In genomic region chr1:228943436-228943835, GRCh38 we compare ENCODE assay signal across 21 cellular contexts.
DNase-seq lines count a peak whose midpoint lies in the region; ATAC-seq and TF ChIP-seq lines count a peak whose summit lies in the region.
"Had no signal": no experiment of that assay in that cellular context is flagged by ENCODE, and none has a peak within 500 bp of the region (broad histone marks: within the 10 kb centered on the region; RNA-seq: fewer than 3 reads in every experiment).

No MANE protein-coding gene starts in this region.

- H2AK9ac ChIP-seq in IMR-90 (replicated peaks; ENCODE audit: low read depth, low read length, poor library complexity): peak overlapping the region; percentile 19

- WGBS in heart right ventricle, 2 donors: 94 to 99% methylated on average over 4 of the region's 4 CpGs
- WGBS in IMR-90 (ENCODE audit: extremely low coverage in 2 of 2, insufficient read length in 1 of 2), 2 experiments: no CpG with 5 or more reads among the region's 4 CpGs
- no CpG with 5 or more reads among the region's 4 CpGs for WGBS in neuronal stem cell (ENCODE audit: extremely low coverage in 2 of 2, insufficient read length in 2 of 2, insufficient replicate concordance in 1 of 2), 2 donors

- no peak for TF ChIP-seq CTCF in right atrium auricular region (IDR thresholded peaks at IDR 0.05)
- no peak for TF ChIP-seq CTCF in heart right ventricle (IDR thresholded peaks at IDR 0.05)
- TF ChIP-seq CTCF in IMR-90 (conservative IDR thresholded peaks at IDR 0.05; ENCODE audit: low read depth, low read length): no peak
- TF ChIP-seq CTCF in Peyer's patch (IDR thresholded peaks at IDR 0.05): no peak

- no peak for TF ChIP-seq RAD21 in IMR-90 (IDR thresholded peaks at IDR 0.05; ENCODE audit: low read length)

- no peak overlapping the region for H3K23ac ChIP-seq in IMR-90 (ENCODE audit: low read depth, low read length)
- H3K23ac ChIP-seq in neuronal stem cell (ENCODE audit: low read depth, low read length, poor library complexity): no peak overlapping the region

- H3K4me3 ChIP-seq in right atrium auricular region (no peak overlapping the region), heart right ventricle (no peak overlapping the region), IMR-90 (ENCODE audit: insufficient read depth, low read depth, low read length) (no peak overlapping the region), neuronal stem cell (ENCODE audit: low read length in 2 of 2) (no peak overlapping the region), Peyer's patch (no peak overlapping the region)
- H3K4me3 ChIP-seq: A549; BLaER1 treated with 17β-estradiol and CSF1 and Interleukin-3, amounts not matched to agents 10 nM and 100 nM; GM23338 had no signal

- H3K4me3 Mint-ChIP-seq in T-cell: no peak overlapping the region
- H3K4me3 Mint-ChIP-seq: CD4-positive, alpha-beta memory T cell; GM23338; H9 had no signal

- H2BK5ac ChIP-seq in IMR-90 (ENCODE audit: low read depth, low read length, poor library complexity, severe bottlenecking) (no peak overlapping the region), neuronal stem cell (ENCODE audit: low read length) (no peak overlapping the region)

- H2BK12ac ChIP-seq in neuronal stem cell (ENCODE audit: low read length): no peak overlapping the region

- H2BK120ac ChIP-seq in IMR-90 (ENCODE audit: low read depth, low read length): no peak overlapping the region
- H2BK120ac ChIP-seq in neuronal stem cell (ENCODE audit: low read depth, low read length): no peak overlapping the region

- H2BK20ac ChIP-seq in IMR-90 (ENCODE audit: low read depth, low read length): no peak overlapping the region

- H4K5ac ChIP-seq in IMR-90 (ENCODE audit: low read depth, low read length): no peak overlapping the region

- no peaks in the 10 kb centered on the region for H3K9me3 Mint-ChIP-seq in T-cell
- H3K9me3 Mint-ChIP-seq: CD4-positive, alpha-beta memory T cell; GM23338; H9 had no signal

- H3K4ac ChIP-seq in IMR-90 (ENCODE audit: low read depth, low read length): no peak overlapping the region
- H3K4ac ChIP-seq in neuronal stem cell (ENCODE audit: low read length): no peak overlapping the region

- H3K9ac ChIP-seq in IMR-90 (ENCODE audit: low read depth, low read length): no peak overlapping the region
- no peak overlapping the region for H3K9ac ChIP-seq in neuronal stem cell (ENCODE audit: low read depth, low read length, poor library complexity)
- H3K9ac ChIP-seq: BLaER1 treated with 17β-estradiol and CSF1 and Interleukin-3, amounts not matched to agents 10 nM and 100 nM had no signal

- ATAC-seq in heart right ventricle: no peak
- ATAC-seq in IMR-90 (ENCODE audit: low read depth): no peak
- ATAC-seq in T-cell (replicated peaks in 1 of 4): no peak
- ATAC-seq: A549, GM23338, HCT116 had no signal

- H2AFZ ChIP-seq in IMR-90 (replicated peaks; ENCODE audit: low read length, poor library complexity) (no peak overlapping the region), neuronal stem cell (ENCODE audit: low read length) (no peak overlapping the region)
- H2AFZ ChIP-seq: GM23338 had no signal

- peaks cover 12 to 16% (median 14%) of the 10 kb centered on the region in 3 donors for H3K4me1 Mint-ChIP-seq in T-cell

- CTCF ChIA-PET in IMR-90 (lab: Yijun Ruan, JAX): no interaction called here
- CTCF ChIA-PET in T-cell (lab: Charles Lee): no interaction called here

- H4K20me1 ChIP-seq in IMR-90 (ENCODE audit: insufficient read depth, low read length): no peaks in the 10 kb centered on the region
- H4K20me1 ChIP-seq: BLaER1 treated with 17β-estradiol and CSF1 and Interleukin-3, amounts not matched to agents 10 nM and 100 nM had no signal

- no peak overlapping the region for H3K27ac Mint-ChIP-seq in T-cell
- H3K27ac Mint-ChIP-seq: CD4-positive, alpha-beta memory T cell; GM23338; H9 had no signal

- BruUV-seq in IMR-90 (replicated peaks; lab: Mats Ljungman, UMichigan): no TSS peak

- H2BK15ac ChIP-seq in IMR-90 (ENCODE audit: low read depth, low read length): no peak overlapping the region
- H2BK15ac ChIP-seq in neuronal stem cell (ENCODE audit: low read length): no peak overlapping the region

- TF ChIP-seq POLR2A in IMR-90 (IDR thresholded peaks at IDR 0.05; ENCODE audit: low read depth, low read length) (no peak), Peyer's patch (IDR thresholded peaks at IDR 0.05) (no peak)

- H3K27ac ChIP-seq in right atrium auricular region (no peak overlapping the region), heart right ventricle (peak overlapping the region in 1 of 10 donors; percentile 62), IMR-90 (ENCODE audit: insufficient read depth, low read length) (no peak overlapping the region), neuronal stem cell (replicated peaks; ENCODE audit: low read length) (no peak overlapping the region), Peyer's patch (no peak overlapping the region)
- H3K27ac ChIP-seq: A549; BLaER1 treated with 17β-estradiol and CSF1 and Interleukin-3, amounts not matched to agents 10 nM and 100 nM had no signal

- peak; percentile 46 for DNase-seq in right atrium auricular region (ENCODE audit: low spot score)
- DNase-seq in heart right ventricle: no peak
- DNase-seq in IMR-90: no peak
- DNase-seq in neuronal stem cell (ENCODE audit: low spot score): no peak
- no peak for DNase-seq in T-cell
- DNase-seq in Peyer's patch: no peak
- DNase-seq: 8988T; ACHN; AML-193; BE2C; Calu3; CD4-positive, alpha-beta memory T cell; COR-L47; DMS53; DMS79 treated with DMSO at 0.1 percent for 48 hours; GF-D8; H9 had no signal

- dilution Hi-C loops in IMR-90 (cut with HindIII; ENCODE audit: low sequenced_read_pairs, unreplicated experiment): no loop called here

- H3K27me3 ChIP-seq in right atrium auricular region (no peaks in the 10 kb centered on the region), heart right ventricle (no peaks in the 10 kb centered on the region), IMR-90 (ENCODE audit: control insufficient read depth, insufficient read depth, low read length) (peaks cover 5% of the 10 kb centered on the region; the same call in 1 of the 2 replicates), neuronal stem cell (ENCODE audit: control insufficient read depth in 3 of 3, insufficient read depth in 3 of 3, low read depth in 1 of 3, low read length in 3 of 3) (no peaks in the 10 kb centered on the region), Peyer's patch (no peaks in the 10 kb centered on the region)
- H3K27me3 ChIP-seq: BE2C; BLaER1 treated with 17β-estradiol and CSF1 and Interleukin-3, amounts not matched to agents 10 nM and 100 nM had no signal

- in situ Hi-C loops in IMR-90 (cut with MboI; ENCODE audit: low sequenced_read_pairs): no loop called here

- H3K18ac ChIP-seq in IMR-90 (ENCODE audit: low read depth, low read length): no peak overlapping the region
- no peak overlapping the region for H3K18ac ChIP-seq in neuronal stem cell (ENCODE audit: low read length)

- H3K4me1 ChIP-seq in right atrium auricular region: peaks cover 0 to 7% of the 10 kb centered on the region in 2 donors
- peaks cover 0 to 58% (median 4%) of the 10 kb centered on the region in 9 donors for H3K4me1 ChIP-seq in heart right ventricle
- H3K4me1 ChIP-seq in IMR-90 (ENCODE audit: control insufficient read depth, insufficient read depth, low read length): peaks cover 2% of the 10 kb centered on the region; the same call in 1 of the 2 replicates
- H3K4me1 ChIP-seq in neuronal stem cell (ENCODE audit: control insufficient read depth in 2 of 2, insufficient read depth in 1 of 2, low read depth in 1 of 2, low read length in 2 of 2): peaks cover under 1 to 13% of the 10 kb centered on the region in 2 donors
- H3K4me1 ChIP-seq in Peyer's patch: no peaks in the 10 kb centered on the region
- H3K4me1 ChIP-seq: BE2C had no signal

- H3K36me3 Mint-ChIP-seq in T-cell: no peaks in the 10 kb centered on the region
- H3K36me3 Mint-ChIP-seq: CD4-positive, alpha-beta memory T cell had no signal

- H4K8ac ChIP-seq in IMR-90 (ENCODE audit: low read depth in 2 of 2, low read length in 2 of 2) (no peak overlapping the region), neuronal stem cell (ENCODE audit: low read depth, low read length) (no peak overlapping the region)

- H3K27me3 Mint-ChIP-seq in T-cell: no peaks in the 10 kb centered on the region
- H3K27me3 Mint-ChIP-seq: CD4-positive, alpha-beta memory T cell had no signal

- H4K91ac ChIP-seq in IMR-90 (ENCODE audit: insufficient read depth, low read depth, low read length): no peak overlapping the region
- H4K91ac ChIP-seq in neuronal stem cell (ENCODE audit: low read depth, low read length, poor library complexity): no peak overlapping the region

- intact Hi-C loops in heart right ventricle (cut with DNase I) (no loop called here), IMR-90 (cut with micrococcal nuclease) (no loop called here)

- POLR2A ChIA-PET in IMR-90 (lab: Charles Lee; ENCODE audit: unreplicated experiment) (no interaction called here), T-cell (lab: Charles Lee) (no interaction called here)

- H3K9me1 ChIP-seq in IMR-90 (ENCODE audit: insufficient read depth, low read length): no peaks in the 10 kb centered on the region

- H3K4me2 ChIP-seq in IMR-90 (ENCODE audit: low read depth, low read length) (no peak overlapping the region), neuronal stem cell (ENCODE audit: insufficient read depth, low read length, poor library complexity, severe bottlenecking) (no peak overlapping the region)
- H3K4me2 ChIP-seq: A549, GM23338 had no signal

- H3K79me1 ChIP-seq in IMR-90 (ENCODE audit: low read depth in 1 of 2, low read length in 2 of 2) (no peaks in the 10 kb centered on the region), neuronal stem cell (ENCODE audit: low read depth, low read length) (no peaks in the 10 kb centered on the region)

- H3K9me3 ChIP-seq in right atrium auricular region (no peaks in the 10 kb centered on the region), heart right ventricle (peaks cover 0 to 4% (median 0%) of the 10 kb centered on the region in 11 donors), IMR-90 (ENCODE audit: control insufficient read depth, insufficient read depth, low read length) (no peaks in the 10 kb centered on the region), neuronal stem cell (replicated peaks in 1 of 2; ENCODE audit: control insufficient read depth in 2 of 2, insufficient read depth in 1 of 2, low read depth in 1 of 2, low read length in 2 of 2) (peaks cover 0 to 2% of the 10 kb centered on the region in 2 donors), Peyer's patch (peaks cover 0 to 3% (median 0%) of the 10 kb centered on the region in 4 donors)
- H3K9me3 ChIP-seq: A549; BE2C; BLaER1 treated with 17β-estradiol and CSF1 and Interleukin-3, amounts not matched to agents 10 nM and 100 nM had no signal

- H3K14ac ChIP-seq in IMR-90 (replicated peaks; ENCODE audit: low read depth, low read length): no peak overlapping the region
- no peak overlapping the region for H3K14ac ChIP-seq in neuronal stem cell (ENCODE audit: low read length)

- H3K36me3 ChIP-seq in right atrium auricular region (no peaks in the 10 kb centered on the region), heart right ventricle (no peaks in the 10 kb centered on the region), IMR-90 (ENCODE audit: control insufficient read depth, insufficient read depth, low read length) (no peaks in the 10 kb centered on the region), neuronal stem cell (replicated peaks in 1 of 2; ENCODE audit: control insufficient read depth in 2 of 2, insufficient read depth in 2 of 2, low read length in 2 of 2) (no peaks in the 10 kb centered on the region), Peyer's patch (no peaks in the 10 kb centered on the region)
- H3K36me3 ChIP-seq: BE2C; BLaER1 treated with 17β-estradiol and CSF1 and Interleukin-3, amounts not matched to agents 10 nM and 100 nM had no signal

- H3K56ac ChIP-seq in IMR-90 (ENCODE audit: extremely low read depth, insufficient read depth, low read length): no peak overlapping the region

- H2AK5ac ChIP-seq in IMR-90 (ENCODE audit: low read depth, low read length) (no peak overlapping the region), neuronal stem cell (ENCODE audit: low read depth, low read length) (peak overlapping the region; percentile 8)
